Comparison of ENCODE assay signal across 8 cellular contexts in genomic region chr2:212005077-212005671, GRCh38.
DNase-seq lines count a peak whose midpoint lies in the region; ATAC-seq and TF ChIP-seq lines count a peak whose summit lies in the region.

No MANE protein-coding gene starts in this region.

- 19% methylated on average over 6 of the region's 6 CpGs for WGBS in right lobe of liver (ENCODE audit: insufficient coverage, low coverage, low lambda C conversion rate, missing lambda C conversion rate)

- H3K36me3 Mint-ChIP-seq in activated CD4-positive, alpha-beta T cell treated with anti-CD3 and anti-CD28 coated beads for 36 hours (ENCODE audit: low read depth) = no peaks in the 10 kb centered on the region
- no peaks in the 10 kb centered on the region for H3K36me3 Mint-ChIP-seq in activated CD4-positive, alpha-beta T cell treated with anti-CD3 and anti-CD28 coated beads, Interleukin-2, amount 10 ng/mL, durations not matched to agents 24 days and 14 days (ENCODE audit: low read depth)
- no peaks in the 10 kb centered on the region for H3K36me3 Mint-ChIP-seq in brain

- no peaks in the 10 kb centered on the region for H3K4me1 Mint-ChIP-seq in activated CD4-positive, alpha-beta T cell treated with anti-CD3 and anti-CD28 coated beads for 36 hours
- H3K4me1 Mint-ChIP-seq in activated CD4-positive, alpha-beta T cell treated with anti-CD3 and anti-CD28 coated beads, Interleukin-2, amount 10 ng/mL, durations not matched to agents 24 days and 14 days = no peaks in the 10 kb centered on the region
- H3K4me1 Mint-ChIP-seq in brain = peaks cover 38% of the 10 kb centered on the region

- ATAC-seq in activated CD4-positive, alpha-beta T cell treated with anti-CD3 and anti-CD28 coated beads for 36 hours = no peak
- ATAC-seq in HG02588 (IDR thresholded peaks at IDR 0.05; ENCODE audit: unreplicated experiment) (peak; percentile 80), right lobe of liver (peak in 3 of 4 donors; percentile 47 to 64 (median 62)), HG03135 (IDR thresholded peaks at IDR 0.05; ENCODE audit: unreplicated experiment) (no peak)

- no peak overlapping the region for H3K27ac ChIP-seq in right lobe of liver

- POLR2A ChIA-PET in activated CD4-positive, alpha-beta T cell treated with anti-CD3 and anti-CD28 coated beads for 36 hours (lab: Charles Lee) = no interaction called here

- no peaks in the 10 kb centered on the region for H3K9me3 ChIP-seq in right lobe of liver

- H3K4me1 ChIP-seq in right lobe of liver = no peaks in the 10 kb centered on the region

- no peaks in the 10 kb centered on the region for H3K27me3 ChIP-seq in right lobe of liver

- TF ChIP-seq CTCF in brain (conservative IDR thresholded peaks at IDR 0.05) = peak; percentile 43 to 67
- TF ChIP-seq CTCF in right lobe of liver (IDR thresholded peaks at IDR 0.05) = peak in 3 of 4 donors; percentile 36 to 49 (median 37)

- no peaks in the 10 kb centered on the region for H3K27me3 Mint-ChIP-seq in activated CD4-positive, alpha-beta T cell treated with anti-CD3 and anti-CD28 coated beads for 36 hours
- no peaks in the 10 kb centered on the region for H3K27me3 Mint-ChIP-seq in activated CD4-positive, alpha-beta T cell treated with anti-CD3 and anti-CD28 coated beads, Interleukin-2, amount 10 ng/mL, durations not matched to agents 24 days and 14 days
- no peaks in the 10 kb centered on the region for H3K27me3 Mint-ChIP-seq in brain

- TF ChIP-seq POLR2A in right lobe of liver (IDR thresholded peaks at IDR 0.05) = no peak

- H3K27ac Mint-ChIP-seq in activated CD4-positive, alpha-beta T cell treated with anti-CD3 and anti-CD28 coated beads for 36 hours = no peak overlapping the region
- H3K27ac Mint-ChIP-seq in activated CD4-positive, alpha-beta T cell treated with anti-CD3 and anti-CD28 coated beads, Interleukin-2, amount 10 ng/mL, durations not matched to agents 24 days and 14 days = no peak overlapping the region
- no peak overlapping the region for H3K27ac Mint-ChIP-seq in brain

- H3K36me3 ChIP-seq in right lobe of liver = no peaks in the 10 kb centered on the region

- H3K4me3 Mint-ChIP-seq in activated CD4-positive, alpha-beta T cell treated with anti-CD3 and anti-CD28 coated beads for 36 hours = no peak overlapping the region
- H3K4me3 Mint-ChIP-seq in activated CD4-positive, alpha-beta T cell treated with anti-CD3 and anti-CD28 coated beads, Interleukin-2, amount 10 ng/mL, durations not matched to agents 24 days and 14 days = no peak overlapping the region
- no peak overlapping the region for H3K4me3 Mint-ChIP-seq in brain

- intact Hi-C loops in activated CD4-positive, alpha-beta T cell treated with anti-CD3 and anti-CD28 coated beads for 36 hours (cut with DNase I, micrococcal nuclease) = no loop called here
- intact Hi-C loops in activated CD4-positive, alpha-beta T cell treated with anti-CD3 and anti-CD28 coated beads, Interleukin-2, amount 10 ng/mL, durations not matched to agents 24 days and 14 days (cut with micrococcal nuclease) = no loop called here
- intact Hi-C loops in right lobe of liver (cut with DNase I) = no loop called here

- DNase-seq in activated CD4-positive, alpha-beta T cell treated with anti-CD3 and anti-CD28 coated beads for 36 hours = peak; percentile 28
- no peak for DNase-seq in activated CD4-positive, alpha-beta T cell treated with anti-CD3 and anti-CD28 coated beads, Interleukin-2, amount 10 ng/mL, durations not matched to agents 24 days and 14 days
- peak; percentile 30 for DNase-seq in NCI-H1105 treated with DMSO at 0.1 percent for 48 hours (lab: John Stamatoyannopoulos, UW)
- peak in 1 of 3 donors; percentile 26 for DNase-seq in right lobe of liver
- no peak for DNase-seq in NCI-H1930 (lab: John Stamatoyannopoulos, UW)

- CTCF ChIA-PET in activated CD4-positive, alpha-beta T cell treated with anti-CD3 and anti-CD28 coated beads for 36 hours (lab: Charles Lee) = interaction anchor here (0.7 to 1.1 kb wide), 3 partner anchors 17 to 167 kb away, joined by 3 read pairs; no protein-coding TSS in a partner anchor

- H3K4me3 ChIP-seq in right lobe of liver = no peak overlapping the region

- peaks cover 4% of the 10 kb centered on the region for H3K9me3 Mint-ChIP-seq in activated CD4-positive, alpha-beta T cell treated with anti-CD3 and anti-CD28 coated beads for 36 hours (ENCODE audit: low read depth)
- no peaks in the 10 kb centered on the region for H3K9me3 Mint-ChIP-seq in activated CD4-positive, alpha-beta T cell treated with anti-CD3 and anti-CD28 coated beads, Interleukin-2, amount 10 ng/mL, durations not matched to agents 24 days and 14 days
- peaks cover 0 to 4% (median 0%) of the 10 kb centered on the region in 5 experiments for H3K9me3 Mint-ChIP-seq in brain

Comparison
In these comparisons a context has a peak if more than half of its experiments do, and no peak if none do; other contexts are left out.
1. DNase-seq: peak in activated CD4-positive, alpha-beta T cell treated with anti-CD3 and anti-CD28 coated beads for 36 hours (single experiment) and NCI-H1105 treated with DMSO at 0.1 percent for 48 hours (single experiment); none in activated CD4-positive, alpha-beta T cell treated with anti-CD3 and anti-CD28 coated beads, Interleukin-2, amount 10 ng/mL, durations not matched to agents 24 days and 14 days (single experiment) and NCI-H1930 (0 of 2).
2. ATAC-seq: peak in HG02588 (single experiment) and right lobe of liver (3 of 4); none in activated CD4-positive, alpha-beta T cell treated with anti-CD3 and anti-CD28 coated beads for 36 hours (single experiment) and HG03135 (single experiment).